Comparison of ENCODE assay signal across 9 cellular contexts in the genomic region with DNA sequence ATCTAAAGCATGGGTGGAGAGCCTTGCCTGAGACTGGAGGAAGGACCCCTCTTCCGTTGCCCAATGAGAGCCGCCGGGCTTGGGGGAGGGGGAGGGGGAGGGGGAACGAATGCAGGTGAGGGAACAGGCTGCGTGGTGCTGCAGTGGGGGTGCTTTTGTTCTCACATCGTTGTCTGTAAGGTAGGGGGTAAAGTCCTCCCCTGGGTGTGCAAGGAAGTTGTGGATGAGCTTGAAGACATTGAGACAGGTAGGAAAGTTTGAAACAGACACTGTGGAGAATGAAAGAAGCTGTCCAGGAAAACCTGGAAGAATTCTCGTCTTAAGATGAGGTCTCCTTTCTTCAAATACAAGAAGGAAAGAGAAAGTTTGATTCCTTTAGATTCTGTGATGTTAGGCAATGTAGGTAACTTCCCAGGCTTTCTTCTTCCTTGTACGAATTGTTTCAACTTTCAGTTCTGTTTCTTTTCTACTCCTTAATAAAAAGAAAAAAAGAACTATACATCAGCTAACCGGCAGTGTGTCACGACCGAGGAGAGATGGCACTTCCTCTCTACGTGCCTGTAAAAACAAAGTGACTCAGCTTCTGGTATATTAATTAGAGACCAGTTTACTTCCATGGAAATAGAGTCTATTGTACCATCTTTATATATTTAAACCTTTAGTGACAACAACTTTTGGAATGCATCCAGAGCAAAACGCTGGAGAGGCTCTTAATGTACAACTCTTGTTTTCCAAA.
A peak's percentile ranks its signal among the peaks of the same experiment; 100 is the strongest.
DNase-seq lines count a peak whose midpoint lies in the region; TF ChIP-seq lines count a peak whose summit lies in the region.
"Had no signal": no experiment of that assay in that cellular context is flagged by ENCODE, and none has a peak within 500 bp of the region (broad histone marks: within the 10 kb centered on the region; RNA-seq: fewer than 3 reads in every experiment).

No MANE protein-coding gene starts in this region.

- H3K27ac ChIP-seq in sigmoid colon (no peak overlapping the region), adrenal gland (peak overlapping the region in 1 of 5 donors; percentile 12)

- TF ChIP-seq POLR2A in sigmoid colon (IDR thresholded peaks at IDR 0.05) (no peak), adrenal gland (IDR thresholded peaks at IDR 0.05) (no peak)

- no peaks in the 10 kb centered on the region for H3K36me3 ChIP-seq in sigmoid colon
- no peaks in the 10 kb centered on the region for H3K36me3 ChIP-seq in adrenal gland (replicated peaks in 1 of 2)

- no peak for TF ChIP-seq CTCF in sigmoid colon (IDR thresholded peaks at IDR 0.05)
- no peak for TF ChIP-seq CTCF in adrenal gland (IDR thresholded peaks at IDR 0.05)

- 22% methylated on average over 13 of the region's 13 CpGs for WGBS in sigmoid colon, 2 donors
- 28 to 30% (median 28%) methylated on average over 13 of the region's 13 CpGs for WGBS in adrenal gland, 4 donors

- no peak for TF ChIP-seq EP300 in sigmoid colon (IDR thresholded peaks at IDR 0.05)

- H3K9me3 ChIP-seq in sigmoid colon (no peaks in the 10 kb centered on the region), adrenal gland (replicated peaks in 1 of 3) (no peaks in the 10 kb centered on the region)

- H3K4me1 ChIP-seq in sigmoid colon (no peaks in the 10 kb centered on the region), adrenal gland (replicated peaks in 1 of 2) (no peaks in the 10 kb centered on the region)

- H3K4me3 ChIP-seq in GM08714 (ENCODE audit: low read length) (peak overlapping the region; percentile 40; the same call in 1 of the 2 replicates), sigmoid colon (no peak overlapping the region), adrenal gland (peak overlapping the region in 1 of 4 donors; percentile 40)

- H3K27me3 ChIP-seq in sigmoid colon (no peaks in the 10 kb centered on the region), adrenal gland (no peaks in the 10 kb centered on the region)

- intact Hi-C loops in sigmoid colon (cut with DNase I) = no loop called here
- intact Hi-C loops in adrenal gland (cut with DNase I) = no loop called here

- DNase-seq in A172 (ENCODE audit: low spot score) (peak; percentile 68), SHP77 treated with DMSO at 0.1 percent for 48 hours (lab: John Stamatoyannopoulos, UW) (peak; percentile 64), fibroblast of peridontal ligament (ENCODE audit: extremely low read depth) (peak; percentile 25), sigmoid colon (no peak), adrenal gland (no peak), NCI-H2227 treated with DMSO at 0.1 percent for 48 hours (lab: John Stamatoyannopoulos, UW) (no peak)
- no peak for DNase-seq in activated CD4-positive, CD25-positive, alpha-beta regulatory T cell treated with anti-CD3 and anti-CD28 coated beads, Interleukin-2, amount 50 U/mL, for 72 hours
- DNase-seq: islet precursor cell had no signal

Comparison
In these comparisons a context has a peak if more than half of its experiments do, and no peak if none do; other contexts are left out.
1. DNase-seq: peak in A172 (single experiment), SHP77 treated with DMSO at 0.1 percent for 48 hours (single experiment) and fibroblast of peridontal ligament (single experiment); none in sigmoid colon (single experiment), adrenal gland (0 of 7), NCI-H2227 treated with DMSO at 0.1 percent for 48 hours (single experiment) and activated CD4-positive, CD25-positive, alpha-beta regulatory T cell treated with anti-CD3 and anti-CD28 coated beads, Interleukin-2, amount 50 U/mL, for 72 hours (single experiment).